21 cellular contexts compared by ENCODE assay signal in genomic region chr15:67928666-67929065, GRCh38.
DNase-seq lines count a peak whose midpoint lies in the region; ATAC-seq and TF ChIP-seq lines count a peak whose summit lies in the region.
"Had no signal": no experiment of that assay in that cellular context is flagged by ENCODE, and none has a peak within 500 bp of the region (broad histone marks: within the 10 kb centered on the region; RNA-seq: fewer than 3 reads in every experiment).

No MANE protein-coding gene starts in this region.

- intact Hi-C loops in IMR-90 (cut with micrococcal nuclease) (no loop called here), esophagus muscularis mucosa (cut with DNase I) (no loop called here), sigmoid colon (cut with DNase I) (no loop called here)
- intact Hi-C loops in naive thymus-derived CD4-positive, alpha-beta T cell (cut with micrococcal nuclease), result no loop called here

- H3K56ac ChIP-seq in IMR-90 (ENCODE audit: extremely low read depth, insufficient read depth, low read length), result no peak overlapping the region

- H3K9me1 ChIP-seq in IMR-90 (ENCODE audit: insufficient read depth, low read length), result peaks cover 7% of the 10 kb centered on the region

- WGBS in IMR-90 (ENCODE audit: extremely low coverage in 2 of 2, insufficient read length in 1 of 2), 2 experiments, result 64% methylated on average over 3 of the region's 6 CpGs; no CpG with 5 or more reads in 1 of the 2 experiments
- WGBS in esophagus muscularis mucosa, result 59% methylated on average over 5 of the region's 6 CpGs
- WGBS in sigmoid colon, 2 donors, result 72 to 75% methylated on average over 6 of the region's 6 CpGs

- no TSS peak for BruUV-seq in IMR-90 (replicated peaks; lab: Mats Ljungman, UMichigan)

- no peak overlapping the region for H3K23ac ChIP-seq in IMR-90 (ENCODE audit: low read depth, low read length)

- H3K9me3 Mint-ChIP-seq in naive thymus-derived CD4-positive, alpha-beta T cell, result peaks cover 0 to 11% (median 4%) of the 10 kb centered on the region in 11 donors

- no peak overlapping the region; the same call in 2 of the 3 replicates for H2BK15ac ChIP-seq in IMR-90 (ENCODE audit: low read depth, low read length)

- no peaks in the 10 kb centered on the region for H3K79me1 ChIP-seq in IMR-90 (ENCODE audit: low read depth in 1 of 2, low read length in 2 of 2)

- H3K27me3 Mint-ChIP-seq in naive thymus-derived CD4-positive, alpha-beta T cell, result peaks cover 0 to 9% (median 5%) of the 10 kb centered on the region in 5 donors

- no peak overlapping the region for H3K4me3 Mint-ChIP-seq in naive thymus-derived CD4-positive, alpha-beta T cell
- H3K4me3 Mint-ChIP-seq: CD4-positive, CD25-positive, alpha-beta regulatory T cell had no signal

- H2AK5ac ChIP-seq in IMR-90 (ENCODE audit: low read depth, low read length), result peak overlapping the region; percentile 49; the same call in 1 of the 2 replicates

- no peaks in the 10 kb centered on the region for H4K20me1 ChIP-seq in IMR-90 (ENCODE audit: insufficient read depth, low read length)

- H2BK120ac ChIP-seq in IMR-90 (ENCODE audit: low read depth, low read length), result peak overlapping the region; percentile 92

- H3K27ac ChIP-seq in AG04450 (ENCODE audit: low read depth, low read length) (peak overlapping the region; percentile 85), IMR-90 (ENCODE audit: insufficient read depth, low read length) (peak overlapping the region; percentile 87; the same call in 1 of the 2 replicates), esophagus muscularis mucosa (replicated peaks in 1 of 4) (peak overlapping the region in 3 of 4 donors; percentile 52 to 76 (median 74)), sigmoid colon (peak overlapping the region in 3 of 4 donors; percentile 75 to 86 (median 75))
- no peak overlapping the region for H3K27ac ChIP-seq in naive thymus-derived CD4-positive, alpha-beta T cell (ENCODE audit: low read depth, low read length)

- H3K36me3 ChIP-seq in IMR-90 (ENCODE audit: control insufficient read depth, insufficient read depth, low read length) (no peaks in the 10 kb centered on the region), esophagus muscularis mucosa (no peaks in the 10 kb centered on the region), sigmoid colon (no peaks in the 10 kb centered on the region)
- no peaks in the 10 kb centered on the region for H3K36me3 ChIP-seq in naive thymus-derived CD4-positive, alpha-beta T cell (ENCODE audit: control insufficient read depth in 2 of 3, insufficient read depth in 3 of 3, low read length in 3 of 3)
- H3K36me3 ChIP-seq: MG63, SJSA1 had no signal

- no peaks in the 10 kb centered on the region for H3K27me3 ChIP-seq in AG04450 (ENCODE audit: control insufficient read depth, insufficient read depth, low read length)
- 0 out of 2 replicates have a peak, but pooled peaks cover 4% of the 10 kb centered on the region for H3K27me3 ChIP-seq in IMR-90 (ENCODE audit: control insufficient read depth, insufficient read depth, low read length)
- no peaks in the 10 kb centered on the region for H3K27me3 ChIP-seq in esophagus muscularis mucosa
- H3K27me3 ChIP-seq in sigmoid colon, result no peaks in the 10 kb centered on the region
- H3K27me3 ChIP-seq in naive thymus-derived CD4-positive, alpha-beta T cell (ENCODE audit: control insufficient read depth in 2 of 2, insufficient read depth in 2 of 2, low read length in 2 of 2), result no peaks in the 10 kb centered on the region
- H3K27me3 ChIP-seq: MG63, SJSA1 had no signal

- no peak overlapping the region for H3K4me2 ChIP-seq in IMR-90 (ENCODE audit: low read depth, low read length)

- TF ChIP-seq EP300 in esophagus muscularis mucosa (IDR thresholded peaks at IDR 0.05) (no peak), sigmoid colon (IDR thresholded peaks at IDR 0.05) (no peak)

- peak overlapping the region; percentile 78 for H3K4ac ChIP-seq in IMR-90 (ENCODE audit: low read depth, low read length)

- H3K27ac Mint-ChIP-seq in naive thymus-derived CD4-positive, alpha-beta T cell, result no peak overlapping the region
- H3K27ac Mint-ChIP-seq: CD4-positive, CD25-positive, alpha-beta regulatory T cell had no signal

- CTCF ChIA-PET in AG04450 (lab: Charles Lee), result no interaction called here
- CTCF ChIA-PET in IMR-90 (lab: Yijun Ruan, JAX), result interaction anchor here (1.1 kb wide), 1 partner anchor 63 kb away, joined by 3 read pairs; no protein-coding TSS in a partner anchor
- CTCF ChIA-PET in naive thymus-derived CD4-positive, alpha-beta T cell (lab: Charles Lee), result no interaction called here

- no peak overlapping the region for H2AFZ ChIP-seq in IMR-90 (replicated peaks; ENCODE audit: low read length, poor library complexity)

- H3K9me3 ChIP-seq in AG04450 (ENCODE audit: control insufficient read depth, insufficient read depth, low read length) (peaks cover 5% of the 10 kb centered on the region; the same call in 1 of the 2 replicates), IMR-90 (ENCODE audit: control insufficient read depth, insufficient read depth, low read length) (no peaks in the 10 kb centered on the region), esophagus muscularis mucosa (no peaks in the 10 kb centered on the region), sigmoid colon (no peaks in the 10 kb centered on the region)
- H3K9me3 ChIP-seq in naive thymus-derived CD4-positive, alpha-beta T cell (ENCODE audit: control insufficient read depth in 2 of 3, low read length in 3 of 3), result no peaks in the 10 kb centered on the region
- H3K9me3 ChIP-seq: SJSA1 had no signal

- H2BK5ac ChIP-seq in IMR-90 (ENCODE audit: low read depth, low read length, poor library complexity, severe bottlenecking), result peak overlapping the region; percentile 56

- peaks cover 14% of the 10 kb centered on the region for H3K4me1 ChIP-seq in IMR-90 (ENCODE audit: control insufficient read depth, insufficient read depth, low read length)
- peaks cover 27 to 53% (median 36%) of the 10 kb centered on the region in 4 donors for H3K4me1 ChIP-seq in esophagus muscularis mucosa
- peaks cover 0 to 38% (median 33%) of the 10 kb centered on the region in 4 donors for H3K4me1 ChIP-seq in sigmoid colon
- H3K4me1 ChIP-seq in naive thymus-derived CD4-positive, alpha-beta T cell (ENCODE audit: control insufficient read depth in 2 of 2, insufficient read depth in 2 of 2, low read length in 2 of 2), result no peaks in the 10 kb centered on the region

- TF ChIP-seq RAD21 in IMR-90 (IDR thresholded peaks at IDR 0.05; ENCODE audit: low read length), result no peak

- TF ChIP-seq CTCF in AG04450 (IDR thresholded peaks at IDR 0.05; ENCODE audit: low read depth, low read length) (no peak), IMR-90 (conservative IDR thresholded peaks at IDR 0.05; ENCODE audit: low read depth, low read length) (no peak), esophagus muscularis mucosa (IDR thresholded peaks at IDR 0.05) (no peak), sigmoid colon (IDR thresholded peaks at IDR 0.05) (no peak)

- H3K14ac ChIP-seq in IMR-90 (replicated peaks; ENCODE audit: low read depth, low read length), result 0 out of 2 replicates have a peak overlapping the region, but pooled peaks have one; percentile 71

- POLR2A ChIA-PET in AG04450 (lab: Yijun Ruan, JAX), result interaction anchor here (1.6 to 1.9 kb wide), 2 partner anchors 14 to 70 kb away, joined by 3 to 7 read pairs; no protein-coding TSS in a partner anchor
- POLR2A ChIA-PET in IMR-90 (lab: Charles Lee; ENCODE audit: unreplicated experiment), result no interaction called here
- POLR2A ChIA-PET in naive thymus-derived CD4-positive, alpha-beta T cell (lab: Charles Lee), result no interaction called here

- peak overlapping the region; percentile 82 for H3K18ac ChIP-seq in IMR-90 (ENCODE audit: low read depth, low read length)

- dilution Hi-C loops in IMR-90 (cut with HindIII; ENCODE audit: low sequenced_read_pairs, unreplicated experiment), result no loop called here

- in situ Hi-C loops in IMR-90 (cut with MboI; ENCODE audit: low sequenced_read_pairs), result no loop called here

- H3K9ac ChIP-seq in IMR-90 (ENCODE audit: low read depth, low read length), result no peak overlapping the region

- ATAC-seq in IMR-90 (ENCODE audit: low read depth) (no peak), GM18502 (IDR thresholded peaks at IDR 0.05; ENCODE audit: poor library complexity, unreplicated experiment) (no peak)
- ATAC-seq in naive thymus-derived CD4-positive, alpha-beta T cell, result no peak
- ATAC-seq: HepG2 had no signal

- H4K91ac ChIP-seq in IMR-90 (ENCODE audit: insufficient read depth, low read depth, low read length), result peak overlapping the region; percentile 91

- TF ChIP-seq POLR2A in IMR-90 (IDR thresholded peaks at IDR 0.05; ENCODE audit: low read depth, low read length) (no peak), esophagus muscularis mucosa (IDR thresholded peaks at IDR 0.05; ENCODE audit: low read depth) (no peak), sigmoid colon (IDR thresholded peaks at IDR 0.05) (no peak)

- H2AK9ac ChIP-seq in IMR-90 (replicated peaks; ENCODE audit: low read depth, low read length, poor library complexity), result no peak overlapping the region

- no peak overlapping the region for H3K4me3 ChIP-seq in AG04450 (ENCODE audit: low read depth, low read length)
- H3K4me3 ChIP-seq in IMR-90 (ENCODE audit: insufficient read depth, low read depth, low read length), result no peak overlapping the region
- no peak overlapping the region for H3K4me3 ChIP-seq in esophagus muscularis mucosa
- no peak overlapping the region for H3K4me3 ChIP-seq in sigmoid colon
- no peak overlapping the region for H3K4me3 ChIP-seq in naive thymus-derived CD4-positive, alpha-beta T cell (ENCODE audit: low read length)
- H3K4me3 ChIP-seq: MG63, SJSA1 had no signal

- DNase-seq in AG04450 (ENCODE audit: low read depth, low spot score) (no peak), IMR-90 (no peak), esophagus muscularis mucosa (ENCODE audit: extremely low spot score) (no peak), sigmoid colon (no peak), NOMO-1 treated with DMSO at 0.1 percent for 48 hours (lab: John Stamatoyannopoulos, UW; ENCODE audit: unreplicated experiment) (no peak), OCI-M1 (lab: John Stamatoyannopoulos, UW) (no peak)
- DNase-seq in naive thymus-derived CD4-positive, alpha-beta T cell, result no peak
- DNase-seq: ACHN; Caco-2; CD4-positive, CD25-positive, alpha-beta regulatory T cell; DMS53; MG63; NCI-H1105; NCI-H1694; NCI-H2107; NCI-H345; NCI-H69; RPMI8226 had no signal

- H3K4me1 Mint-ChIP-seq in naive thymus-derived CD4-positive, alpha-beta T cell, result no peaks in the 10 kb centered on the region
- H3K4me1 Mint-ChIP-seq: CD4-positive, CD25-positive, alpha-beta regulatory T cell had no signal

- H4K5ac ChIP-seq in IMR-90 (ENCODE audit: low read depth, low read length), result peak overlapping the region; percentile 78

- peaks cover 0 to 4% (median 0%) of the 10 kb centered on the region in 5 donors for H3K36me3 Mint-ChIP-seq in naive thymus-derived CD4-positive, alpha-beta T cell
- H3K36me3 Mint-ChIP-seq: CD4-positive, CD25-positive, alpha-beta regulatory T cell had no signal

- peak overlapping the region; percentile 71 to 92; a peak in 3 of 4 replicates for H4K8ac ChIP-seq in IMR-90 (ENCODE audit: low read depth in 2 of 2, low read length in 2 of 2)

- peak overlapping the region; percentile 93 for H2BK20ac ChIP-seq in IMR-90 (ENCODE audit: low read depth, low read length)

TF ChIP-seq in IMR-90, 13 proteins besides CTCF, POLR2A, EP300 and RAD21 (continues in another document):
- TF ChIP-seq BHLHE40 (IDR thresholded peaks at IDR 0.05; ENCODE audit: low read depth, low read length), result no peak
- no peak for TF ChIP-seq MAFK (IDR thresholded peaks at IDR 0.05; ENCODE audit: low read depth, low read length)
- no peak for TF ChIP-seq FOS (IDR thresholded peaks at IDR 0.05; ENCODE audit: low read depth, low read length)
- no peak for TF ChIP-seq RFX5 (IDR thresholded peaks at IDR 0.05; ENCODE audit: low read depth, low read length)
